Comparison of ENCODE assay signal across 14 cellular contexts in the genomic region with DNA sequence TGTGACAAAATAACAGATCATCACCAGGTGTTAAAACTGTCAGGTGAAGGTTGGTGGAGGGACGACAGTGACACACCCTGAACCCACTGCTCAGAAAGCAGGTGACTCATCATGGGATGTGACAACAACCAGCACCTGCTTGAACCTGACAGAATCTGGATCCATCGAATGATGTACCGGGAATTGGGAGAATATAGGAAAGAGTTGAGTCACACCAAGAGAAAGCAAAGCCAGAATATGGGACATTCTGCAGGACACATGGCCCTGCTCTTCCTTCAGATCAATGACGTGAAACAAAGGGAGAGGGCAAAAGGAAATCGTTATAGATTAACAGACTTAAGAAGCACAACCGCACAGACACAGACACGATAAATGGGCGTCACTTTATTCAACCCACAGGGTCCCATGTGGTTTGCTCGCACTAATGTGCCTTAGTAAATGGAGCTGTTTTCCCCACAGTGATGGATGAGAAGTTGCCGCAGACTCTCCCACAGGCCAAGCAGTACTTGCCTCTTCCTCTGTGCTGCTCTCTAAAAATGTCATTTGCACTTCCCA.
DNase-seq lines count a peak whose midpoint lies in the region; ATAC-seq, FAIRE-seq and TF ChIP-seq lines count a peak whose summit lies in the region.
"Had no signal": no experiment of that assay in that cellular context is flagged by ENCODE, and none has a peak within 500 bp of the region (broad histone marks: within the 10 kb centered on the region; RNA-seq: fewer than 3 reads in every experiment).

No MANE protein-coding gene starts in this region.

- H3K27me3 Mint-ChIP-seq in activated CD8-positive, alpha-beta T cell treated with anti-CD3 and anti-CD28 coated beads for 36 hours: no peaks in the 10 kb centered on the region
- peaks cover 0 to 4% (median 0%) of the 10 kb centered on the region in 3 donors for H3K27me3 Mint-ChIP-seq in CD14-positive monocyte (ENCODE audit: low read depth in 3 of 3)

- peak overlapping the region; percentile 74 for H3K27ac Mint-ChIP-seq in activated CD8-positive, alpha-beta T cell treated with anti-CD3 and anti-CD28 coated beads for 36 hours
- H3K27ac Mint-ChIP-seq in CD14-positive monocyte: no peak overlapping the region

- no peaks in the 10 kb centered on the region for H3K79me2 ChIP-seq in endothelial cell of umbilical vein (ENCODE audit: control insufficient read depth, insufficient read depth, low read length)

- DNase-seq in AG20443 (ENCODE audit: low spot score) (peak; percentile 3), KBM-7 (peak; percentile 13), endothelial cell of umbilical vein (ENCODE audit: low read depth, low spot score) (no peak), dorsolateral prefrontal cortex (no peak), CD14-positive monocyte (ENCODE audit: low spot score) (no peak)
- peak; percentile 66 for DNase-seq in activated CD8-positive, alpha-beta T cell treated with anti-CD3 and anti-CD28 coated beads for 36 hours
- DNase-seq: adrenal gland, NCI-H345 had no signal

- no TSS peak for BruUV-seq in endothelial cell of umbilical vein (replicated peaks; lab: Mats Ljungman, UMichigan)

- no peaks in the 10 kb centered on the region for H3K9me3 ChIP-seq in endothelial cell of umbilical vein (replicated peaks; ENCODE audit: control insufficient read depth, insufficient read depth, low read length)

- H3K4me3 Mint-ChIP-seq in activated CD8-positive, alpha-beta T cell treated with anti-CD3 and anti-CD28 coated beads for 36 hours: peak overlapping the region; percentile 28
- H3K4me3 Mint-ChIP-seq in CD14-positive monocyte: no peak overlapping the region

- intact Hi-C loops in activated CD8-positive, alpha-beta T cell treated with anti-CD3 and anti-CD28 coated beads for 36 hours (cut with micrococcal nuclease): loop anchor here (2.0 to 10.0 kb wide), 2 partner anchors 101 to 187 kb away; a partner anchor contains a TSS
- intact Hi-C loops in endothelial cell of umbilical vein (cut with micrococcal nuclease) (loop anchor here (5.0 kb wide), 1 partner anchor 86 kb away; no protein-coding TSS in a partner anchor), dorsolateral prefrontal cortex (cut with DNase I) (loop anchor here in 1 of 2 donors (5.0 to 10.0 kb wide), 2 partner anchors 101 to 424 kb away; a partner anchor contains a TSS), CD14-positive monocyte (cut with micrococcal nuclease) (loop anchor here in 1 of 2 donors (2.0 kb wide), 1 partner anchor 187 kb away; no protein-coding TSS in a partner anchor)

- dilution Hi-C loops in endothelial cell of umbilical vein (cut with MboI; ENCODE audit: extremely low pct_ligation_motif_present, low sequenced_read_pairs): no loop called here

- H4K20me1 ChIP-seq in endothelial cell of umbilical vein (replicated peaks; ENCODE audit: control insufficient read depth, extremely low read depth, insufficient read depth, low read length): no peaks in the 10 kb centered on the region

- H3K9ac ChIP-seq in endothelial cell of umbilical vein (replicated peaks; ENCODE audit: extremely low read depth, insufficient read depth, low read length): no peak overlapping the region
- H3K9ac ChIP-seq: KMS-11 had no signal

- FAIRE-seq in endothelial cell of umbilical vein (lab: Jason Lieb, UNC): no peak

- in situ Hi-C loops in KBM-7 (cut with MboI; ENCODE audit: low pct_unique_long_range_greater_than_20kb, low sequenced_read_pairs): loop anchor here (25.0 kb wide), 1 partner anchor 199 kb away; no protein-coding TSS in a partner anchor

- H3K36me3 ChIP-seq in endothelial cell of umbilical vein (ENCODE audit: control insufficient read depth in 2 of 2, extremely low read depth in 1 of 2, insufficient read depth in 2 of 2, low read length in 2 of 2): no peaks in the 10 kb centered on the region
- H3K36me3 ChIP-seq: adrenal gland had no signal

- TF ChIP-seq CTCF in activated CD8-positive, alpha-beta T cell treated with anti-CD3 and anti-CD28 coated beads for 36 hours (IDR thresholded peaks at IDR 0.05): no peak
- TF ChIP-seq CTCF in endothelial cell of umbilical vein (IDR thresholded peaks at IDR 0.05; ENCODE audit: extremely low read depth in 1 of 2, insufficient read depth in 1 of 2, low read depth in 1 of 2, low read length in 2 of 2) (no peak), dorsolateral prefrontal cortex (IDR thresholded peaks at IDR 0.05 in 54 of 56, conservative IDR thresholded peaks at IDR 0.05 in 2 of 56; ENCODE audit: low read depth in 1 of 56, partially characterized antibody in 56 of 56) (no peak), CD14-positive monocyte (IDR thresholded peaks at IDR 0.05) (no peak)

- no peaks in the 10 kb centered on the region for H3K27me3 ChIP-seq in endothelial cell of umbilical vein (ENCODE audit: control insufficient read depth in 2 of 2, insufficient read depth in 2 of 2, low read length in 2 of 2)
- H3K27me3 ChIP-seq in dorsolateral prefrontal cortex: no peaks in the 10 kb centered on the region
- H3K27me3 ChIP-seq: adrenal gland had no signal

- CTCF ChIA-PET in activated CD8-positive, alpha-beta T cell treated with anti-CD3 and anti-CD28 coated beads for 36 hours (lab: Charles Lee): interaction anchor here (0.7 to 2.4 kb wide), 7 partner anchors 64 to 199 kb away, joined by 3 to 18 read pairs (median 4); a partner anchor contains a TSS
- CTCF ChIA-PET in endothelial cell of umbilical vein (lab: Charles Lee): interaction anchor here (1.0 to 4.3 kb wide), 9 partner anchors 13 to 1136 kb away, joined by 3 to 136 read pairs (median 4); a partner anchor contains a TSS

- H3K4me1 ChIP-seq in endothelial cell of umbilical vein (ENCODE audit: control insufficient read depth, extremely low read depth, insufficient read depth, low read length): peaks cover 23% of the 10 kb centered on the region
- H3K4me1 ChIP-seq: adrenal gland had no signal

- no peak overlapping the region for H3K4me2 ChIP-seq in endothelial cell of umbilical vein (ENCODE audit: insufficient read depth, low read length)
- H3K4me2 ChIP-seq: KMS-11 had no signal

- POLR2A ChIA-PET in activated CD8-positive, alpha-beta T cell treated with anti-CD3 and anti-CD28 coated beads for 36 hours (lab: Charles Lee): interaction anchor here (0.7 to 0.8 kb wide), 2 partner anchors 72 to 201 kb away, joined by 3 read pairs; no protein-coding TSS in a partner anchor
- POLR2A ChIA-PET in endothelial cell of umbilical vein (lab: Charles Lee): no interaction called here

- TF ChIP-seq POLR2A in endothelial cell of umbilical vein (IDR thresholded peaks at IDR 0.05; ENCODE audit: low read depth, low read length): no peak

- no peak overlapping the region for H3K27ac ChIP-seq in endothelial cell of umbilical vein (ENCODE audit: insufficient read depth, low read depth, low read length)
- peak overlapping the region in 1 of 59 donors; percentile 7 for H3K27ac ChIP-seq in dorsolateral prefrontal cortex
- H3K27ac ChIP-seq: adrenal gland, C4-2B, epithelial cell of prostate, KMS-11 had no signal

- peaks cover 36% of the 10 kb centered on the region for H3K4me1 Mint-ChIP-seq in activated CD8-positive, alpha-beta T cell treated with anti-CD3 and anti-CD28 coated beads for 36 hours (ENCODE audit: low read depth)
- peaks cover 19% of the 10 kb centered on the region for H3K4me1 Mint-ChIP-seq in CD14-positive monocyte

- H3K4me3 ChIP-seq in endothelial cell of umbilical vein (replicated peaks in 1 of 3; ENCODE audit: insufficient read depth in 1 of 3, low read depth in 1 of 3, low read length in 3 of 3) (no peak overlapping the region), dorsolateral prefrontal cortex (no peak overlapping the region)
- H3K4me3 ChIP-seq: adrenal gland had no signal

- H3K9me3 Mint-ChIP-seq in activated CD8-positive, alpha-beta T cell treated with anti-CD3 and anti-CD28 coated beads for 36 hours: no peaks in the 10 kb centered on the region
- peaks cover 0 to 1% (median 0%) of the 10 kb centered on the region in 7 donors for H3K9me3 Mint-ChIP-seq in CD14-positive monocyte

- H3K36me3 Mint-ChIP-seq in activated CD8-positive, alpha-beta T cell treated with anti-CD3 and anti-CD28 coated beads for 36 hours (ENCODE audit: low read depth): no peaks in the 10 kb centered on the region
- H3K36me3 Mint-ChIP-seq in CD14-positive monocyte: no peaks in the 10 kb centered on the region

- no peaks in the 10 kb centered on the region for H3K9me1 ChIP-seq in endothelial cell of umbilical vein (replicated peaks; ENCODE audit: control insufficient read depth, extremely low read depth, insufficient read depth, low read length)

- ATAC-seq in activated CD8-positive, alpha-beta T cell treated with anti-CD3 and anti-CD28 coated beads for 36 hours: peak; percentile 80
- no peak for ATAC-seq in HG03139 (IDR thresholded peaks at IDR 0.05; ENCODE audit: unreplicated experiment)
- ATAC-seq in HG03378 (IDR thresholded peaks at IDR 0.05; ENCODE audit: unreplicated experiment): no peak
- ATAC-seq: sciatic nerve had no signal

- H2AFZ ChIP-seq in endothelial cell of umbilical vein (ENCODE audit: low read depth, low read length): no peak overlapping the region

TF ChIP-seq in endothelial cell of umbilical vein, 7 proteins besides CTCF, POLR2A, EP300 and RAD21:
- TF ChIP-seq FOS (IDR thresholded peaks at IDR 0.05; ENCODE audit: borderline replicate concordance, insufficient read depth, low read length) (no peak), JUN (IDR thresholded peaks at IDR 0.05; ENCODE audit: borderline replicate concordance, insufficient read depth, insufficient read length, low read depth) (peak; percentile 23)

Comparison
In these comparisons a context has a peak if more than half of its experiments do, and no peak if none do; other contexts are left out.
1. DNase-seq: peak in AG20443 (single experiment), KBM-7 (single experiment) and activated CD8-positive, alpha-beta T cell treated with anti-CD3 and anti-CD28 coated beads for 36 hours (single experiment); none in endothelial cell of umbilical vein (single experiment), dorsolateral prefrontal cortex (0 of 10) and CD14-positive monocyte (single experiment).